In genomic region chr4:94486372-94486801, GRCh38 we compare ENCODE assay signal across 18 cellular contexts. TPM values are rescaled to one million over a fixed set of nuclear protein-coding genes. Genes with fewer than 3 reads are reported as not detected.
A peak's percentile ranks its signal among the peaks of the same experiment; 100 is the strongest.
DNase-seq lines count a peak whose midpoint lies in the region; ATAC-seq, FAIRE-seq and TF ChIP-seq lines count a peak whose summit lies in the region.
"Had no signal": no experiment of that assay in that cellular context is flagged by ENCODE, and none has a peak within 500 bp of the region (broad histone marks: within the 10 kb centered on the region; RNA-seq: fewer than 3 reads in every experiment).

No MANE protein-coding gene starts in this region.

- peaks cover 64 to 68% of the 10 kb centered on the region in 2 experiments for H3K4me1 ChIP-seq in HCT116 (ENCODE audit: control insufficient read depth in 1 of 2, insufficient read depth in 2 of 2, low read length in 2 of 2)
- H3K4me1 ChIP-seq in PC-3 (ENCODE audit: insufficient read depth, low read length), result peaks cover 58% of the 10 kb centered on the region
- peaks cover 65% of the 10 kb centered on the region for H3K4me1 ChIP-seq in endothelial cell of umbilical vein (ENCODE audit: control insufficient read depth, extremely low read depth, insufficient read depth, low read length)
- H3K4me1 ChIP-seq in trophoblast cell (ENCODE audit: control insufficient read depth in 1 of 2, insufficient read depth in 2 of 2, low read length in 2 of 2), result no peaks in the 10 kb centered on the region

- TF ChIP-seq POLR2A in HCT116 (IDR thresholded peaks at IDR 0.05; ENCODE audit: borderline replicate concordance, extremely low read depth, insufficient read depth, insufficient read length), result no peak
- no peak for TF ChIP-seq POLR2A in endothelial cell of umbilical vein (IDR thresholded peaks at IDR 0.05; ENCODE audit: low read depth, low read length)

- H3K23ac ChIP-seq in trophoblast cell (ENCODE audit: low read length), result no peak overlapping the region

- no peak for DNase-seq in HCT116 (ENCODE audit: low read depth, low spot score)
- peak; percentile 86 for DNase-seq in PC-3
- DNase-seq in endothelial cell of umbilical vein (ENCODE audit: low read depth, low spot score), result peak; percentile 82
- peak; percentile 61 to 76 for DNase-seq in trophoblast cell
- no peak for DNase-seq in DMS79 treated with DMSO at 0.1 percent for 48 hours (lab: John Stamatoyannopoulos, UW)
- DNase-seq in hippocampal formation (lab: John Stamatoyannopoulos, UW), result no peak
- DNase-seq in activated T-cell treated with anti-CD3 and anti-CD28 coated beads, Interleukin-2, amount 50 U/mL, for 72 hours, result no peak
- DNase-seq in ureter (ENCODE audit: low spot score), result no peak
- DNase-seq: activated CD4-positive, alpha-beta memory T cell treated with anti-CD3 and anti-CD28 coated beads, Interleukin-2, amount 10 ng/mL, durations not matched to agents 7 days and 5 days; amniotic stem cell; DMS79; dorsolateral prefrontal cortex; GOT3; immature natural killer cell; NCI-H1105 treated with DMSO at 0.1 percent for 48 hours; ovary had no signal

- ATAC-seq in HCT116 (no peak), PC-3 (peak; percentile 23)
- no peak for ATAC-seq in activated T-cell treated with anti-CD3 and anti-CD28 coated beads, Interleukin-2, amount 50 U/mL, for 72 hours (replicated peaks in 1 of 2)

- H3K4me3 ChIP-seq in HCT116 (replicated peaks in 1 of 2; ENCODE audit: low read depth in 1 of 2, low read length in 2 of 2) (peak overlapping the region in 1 of 2 experiments; percentile 35; a peak in 2 of 4 replicates), PC-3 (ENCODE audit: low read length) (no peak overlapping the region), endothelial cell of umbilical vein (replicated peaks in 1 of 3; ENCODE audit: insufficient read depth in 1 of 3, low read depth in 1 of 3, low read length in 3 of 3) (no peak overlapping the region), trophoblast cell (ENCODE audit: low read depth, low read length) (no peak overlapping the region)
- H3K4me3 ChIP-seq: BLaER1 treated with 17β-estradiol and CSF1 and Interleukin-3, amounts not matched to agents 10 nM and 100 nM; dorsolateral prefrontal cortex; ovary had no signal

- H2BK120ac ChIP-seq in trophoblast cell (ENCODE audit: insufficient read depth, low read length, poor library complexity), result no peak overlapping the region

- H3K4me3 Mint-ChIP-seq in activated T-cell treated with anti-CD3 and anti-CD28 coated beads, Interleukin-2, amount 50 U/mL, for 72 hours, result no peak overlapping the region
- H3K4me3 Mint-ChIP-seq: activated CD4-positive, alpha-beta memory T cell treated with anti-CD3 and anti-CD28 coated beads, Interleukin-2, amount 10 ng/mL, durations not matched to agents 7 days and 5 days; IgD-negative memory B cell; immature natural killer cell had no signal

- H3K27ac ChIP-seq in HCT116 (ENCODE audit: low read depth, low read length), result peak overlapping the region; percentile 72
- peak overlapping the region; percentile 80 for H3K27ac ChIP-seq in PC-3 (ENCODE audit: low read length)
- H3K27ac ChIP-seq in endothelial cell of umbilical vein (ENCODE audit: insufficient read depth, low read depth, low read length), result peak overlapping the region; percentile 50
- no peak overlapping the region for H3K27ac ChIP-seq in trophoblast cell (ENCODE audit: low read depth, low read length)
- H3K27ac ChIP-seq: dorsolateral prefrontal cortex, ovary had no signal

- H3K9me2 ChIP-seq in HCT116 (ENCODE audit: insufficient read depth) (no peaks in the 10 kb centered on the region), PC-3 (replicated peaks; ENCODE audit: low read length) (no peaks in the 10 kb centered on the region)

- CTCF ChIA-PET in HCT116 (lab: Charles Lee) (no interaction called here), PC-3 (lab: Charles Lee) (no interaction called here), endothelial cell of umbilical vein (lab: Charles Lee) (interaction anchor here (1.3 to 1.8 kb wide), 2 partner anchors 9 to 79 kb away, joined by 5 to 8 read pairs; no protein-coding TSS in a partner anchor)

- H3K36me3 ChIP-seq in HCT116 (ENCODE audit: control insufficient read depth in 1 of 2, insufficient read depth in 2 of 2, low read length in 2 of 2) (no peaks in the 10 kb centered on the region), PC-3 (ENCODE audit: low read depth, low read length) (no peaks in the 10 kb centered on the region), endothelial cell of umbilical vein (ENCODE audit: control insufficient read depth in 2 of 2, extremely low read depth in 1 of 2, insufficient read depth in 2 of 2, low read length in 2 of 2) (peaks cover 0 to 13% of the 10 kb centered on the region in 2 experiments), trophoblast cell (ENCODE audit: control insufficient read depth in 1 of 2, insufficient read depth in 2 of 2, low read length in 2 of 2) (peaks cover 0 to 2% of the 10 kb centered on the region in 2 experiments)
- H3K36me3 ChIP-seq: BLaER1 treated with 17β-estradiol and CSF1 and Interleukin-3, amounts not matched to agents 10 nM and 100 nM; ovary had no signal

- peaks cover 72% of the 10 kb centered on the region for H3K79me2 ChIP-seq in HCT116 (ENCODE audit: insufficient read depth, low read length)
- H3K79me2 ChIP-seq in PC-3 (ENCODE audit: low read length), result peaks cover 47% of the 10 kb centered on the region
- H3K79me2 ChIP-seq in endothelial cell of umbilical vein (ENCODE audit: control insufficient read depth, insufficient read depth, low read length), result peaks cover 83% of the 10 kb centered on the region
- no peaks in the 10 kb centered on the region for H3K79me2 ChIP-seq in trophoblast cell (ENCODE audit: control insufficient read depth, insufficient read depth, low read length, poor library complexity)

- no peak overlapping the region for H2BK5ac ChIP-seq in trophoblast cell (ENCODE audit: low read depth, low read length, poor library complexity)

- no peak overlapping the region for H2BK12ac ChIP-seq in trophoblast cell (ENCODE audit: low read length)

- peak overlapping the region; percentile 62 for H3K4ac ChIP-seq in trophoblast cell (ENCODE audit: low read depth, low read length)

- WGBS in trophoblast cell (ENCODE audit: extremely low coverage, insufficient coverage, insufficient read length), result no CpG with 5 or more reads among the region's 2 CpGs

- no peak overlapping the region for H4K8ac ChIP-seq in trophoblast cell (ENCODE audit: low read depth, low read length)

- no peak overlapping the region for H3K14ac ChIP-seq in trophoblast cell (ENCODE audit: low read length)

- H3K9me3 Mint-ChIP-seq in activated T-cell treated with anti-CD3 and anti-CD28 coated beads, Interleukin-2, amount 50 U/mL, for 72 hours, result no peaks in the 10 kb centered on the region
- H3K9me3 Mint-ChIP-seq: activated CD4-positive, alpha-beta memory T cell treated with anti-CD3 and anti-CD28 coated beads, Interleukin-2, amount 10 ng/mL, durations not matched to agents 7 days and 5 days; IgD-negative memory B cell; immature natural killer cell had no signal

- no peak overlapping the region for H4K91ac ChIP-seq in trophoblast cell (ENCODE audit: low read depth, low read length)

- H4K12ac ChIP-seq in trophoblast cell (ENCODE audit: low read depth, low read length), result peak overlapping the region; percentile 30

- H3K9me1 ChIP-seq in endothelial cell of umbilical vein (replicated peaks; ENCODE audit: control insufficient read depth, extremely low read depth, insufficient read depth, low read length), result peaks cover 3% of the 10 kb centered on the region

- no peak overlapping the region for H3K27ac Mint-ChIP-seq in activated T-cell treated with anti-CD3 and anti-CD28 coated beads, Interleukin-2, amount 50 U/mL, for 72 hours
- H3K27ac Mint-ChIP-seq: activated CD4-positive, alpha-beta memory T cell treated with anti-CD3 and anti-CD28 coated beads, Interleukin-2, amount 10 ng/mL, durations not matched to agents 7 days and 5 days; IgD-negative memory B cell; immature natural killer cell had no signal

- TF ChIP-seq CTCF in HCT116 (IDR thresholded peaks at IDR 0.05 in 2 of 3, conservative IDR thresholded peaks at IDR 0.05 in 1 of 3; ENCODE audit: borderline replicate concordance in 1 of 3, insufficient read depth in 1 of 3, low read depth in 2 of 3, low read length in 2 of 3) (no peak), PC-3 (conservative IDR thresholded peaks at IDR 0.05; ENCODE audit: low read depth, low read length) (no peak), endothelial cell of umbilical vein (IDR thresholded peaks at IDR 0.05; ENCODE audit: extremely low read depth in 1 of 2, insufficient read depth in 1 of 2, low read depth in 1 of 2, low read length in 2 of 2) (no peak)

- intact Hi-C loops in HCT116 (cut with micrococcal nuclease) (no loop called here), PC-3 (cut with micrococcal nuclease) (loop anchor here (5.0 kb wide), 2 partner anchors 34 to 79 kb away; partner anchors contain the start of gene PDLIM5), endothelial cell of umbilical vein (cut with micrococcal nuclease) (loop anchor here (1.0 to 2.0 kb wide), 3 partner anchors 14 to 59 kb away; no protein-coding TSS in a partner anchor)

- H2AFZ ChIP-seq in HCT116 (ENCODE audit: low read depth, low read length, poor library complexity, severe bottlenecking), result no peak overlapping the region
- H2AFZ ChIP-seq in PC-3 (ENCODE audit: low read length), result no peak overlapping the region
- H2AFZ ChIP-seq in endothelial cell of umbilical vein (ENCODE audit: low read depth, low read length), result no peak overlapping the region
- no peak overlapping the region for H2AFZ ChIP-seq in trophoblast cell (ENCODE audit: insufficient read depth, low read length, poor library complexity)

- FAIRE-seq in endothelial cell of umbilical vein (lab: Jason Lieb, UNC), result peak; percentile 74

- BruUV-seq in HCT116 (replicated peaks; lab: Mats Ljungman, UMichigan), result no TSS peak
- no TSS peak for BruUV-seq in PC-3 (replicated peaks; lab: Mats Ljungman, UMichigan)
- no TSS peak for BruUV-seq in endothelial cell of umbilical vein (replicated peaks; lab: Mats Ljungman, UMichigan)

- no peaks in the 10 kb centered on the region for H3K79me1 ChIP-seq in trophoblast cell (ENCODE audit: low read length)

- H3K4me2 ChIP-seq in HCT116 (ENCODE audit: low read length), result peak overlapping the region; percentile 68
- peak overlapping the region; percentile 1; the same call in 1 of the 2 replicates for H3K4me2 ChIP-seq in PC-3 (ENCODE audit: low read length)
- peak overlapping the region; percentile 31 for H3K4me2 ChIP-seq in endothelial cell of umbilical vein (ENCODE audit: insufficient read depth, low read length)
- H3K4me2 ChIP-seq in trophoblast cell (ENCODE audit: low read length), result no peak overlapping the region

- peaks cover 9% of the 10 kb centered on the region for H3F3A ChIP-seq in PC-3 (ENCODE audit: low read length, unreplicated experiment)

- H3K9me3 ChIP-seq in HCT116 (ENCODE audit: control insufficient read depth in 1 of 2, insufficient read depth in 1 of 2, low read depth in 1 of 2, low read length in 2 of 2), result no peaks in the 10 kb centered on the region
- no peaks in the 10 kb centered on the region for H3K9me3 ChIP-seq in PC-3 (ENCODE audit: low read length)
- no peaks in the 10 kb centered on the region for H3K9me3 ChIP-seq in endothelial cell of umbilical vein (replicated peaks; ENCODE audit: control insufficient read depth, insufficient read depth, low read length)
- no peaks in the 10 kb centered on the region for H3K9me3 ChIP-seq in trophoblast cell (ENCODE audit: insufficient read depth, low read depth, low read length)
- H3K9me3 ChIP-seq: BLaER1 treated with 17β-estradiol and CSF1 and Interleukin-3, amounts not matched to agents 10 nM and 100 nM; ovary had no signal

- no peaks in the 10 kb centered on the region for H3K27me3 Mint-ChIP-seq in activated T-cell treated with anti-CD3 and anti-CD28 coated beads, Interleukin-2, amount 50 U/mL, for 72 hours (ENCODE audit: low read depth)
- H3K27me3 Mint-ChIP-seq: activated CD4-positive, alpha-beta memory T cell treated with anti-CD3 and anti-CD28 coated beads, Interleukin-2, amount 10 ng/mL, durations not matched to agents 7 days and 5 days; IgD-negative memory B cell had no signal

- no peak overlapping the region for H3K18ac ChIP-seq in trophoblast cell (ENCODE audit: low read length)

- H3K36me3 Mint-ChIP-seq in activated T-cell treated with anti-CD3 and anti-CD28 coated beads, Interleukin-2, amount 50 U/mL, for 72 hours (ENCODE audit: insufficient read depth in 2 of 2), result no peaks in the 10 kb centered on the region
- H3K36me3 Mint-ChIP-seq: IgD-negative memory B cell, immature natural killer cell had no signal

- H4K20me1 ChIP-seq in HCT116 (ENCODE audit: insufficient read depth) (no peaks in the 10 kb centered on the region), PC-3 (ENCODE audit: low read length) (no peaks in the 10 kb centered on the region), endothelial cell of umbilical vein (replicated peaks; ENCODE audit: control insufficient read depth, extremely low read depth, insufficient read depth, low read length) (peaks cover 5% of the 10 kb centered on the region)

- H2AK5ac ChIP-seq in trophoblast cell (ENCODE audit: low read length), result no peak overlapping the region

- RAD21 ChIA-PET in HCT116 (lab: Charles Lee; ENCODE audit: low non-redundant PET in 1 of 2, low total read pairs in 2 of 2, uncharacterized antibody in 2 of 2, unreplicated experiment in 2 of 2), result no interaction called here

- peaks cover 6% of the 10 kb centered on the region for H3K4me1 Mint-ChIP-seq in activated T-cell treated with anti-CD3 and anti-CD28 coated beads, Interleukin-2, amount 50 U/mL, for 72 hours (ENCODE audit: low read depth)
- H3K4me1 Mint-ChIP-seq: activated CD4-positive, alpha-beta memory T cell treated with anti-CD3 and anti-CD28 coated beads, Interleukin-2, amount 10 ng/mL, durations not matched to agents 7 days and 5 days had no signal

- POLR2A ChIA-PET in HCT116 (lab: Charles Lee), result no interaction called here
- POLR2A ChIA-PET in PC-3 (lab: Charles Lee; ENCODE audit: unreplicated experiment), result no interaction called here
- POLR2A ChIA-PET in endothelial cell of umbilical vein (lab: Charles Lee), result no interaction called here

- dilution Hi-C loops in endothelial cell of umbilical vein (cut with MboI; ENCODE audit: extremely low pct_ligation_motif_present, low sequenced_read_pairs), result no loop called here

- H3K27me3 ChIP-seq in HCT116 (ENCODE audit: insufficient read depth, low read length) (no peaks in the 10 kb centered on the region), PC-3 (ENCODE audit: low read length) (no peaks in the 10 kb centered on the region), endothelial cell of umbilical vein (ENCODE audit: control insufficient read depth in 2 of 2, insufficient read depth in 2 of 2, low read length in 2 of 2) (no peaks in the 10 kb centered on the region), trophoblast cell (ENCODE audit: insufficient read depth, low read length) (no peaks in the 10 kb centered on the region)
- H3K27me3 ChIP-seq: BLaER1 treated with 17β-estradiol and CSF1 and Interleukin-3, amounts not matched to agents 10 nM and 100 nM; dorsolateral prefrontal cortex; ovary had no signal

- peak overlapping the region; percentile 51 for H3K9ac ChIP-seq in HCT116 (ENCODE audit: low read length)
- H3K9ac ChIP-seq in PC-3 (ENCODE audit: low read length), result no peak overlapping the region
- H3K9ac ChIP-seq in endothelial cell of umbilical vein (replicated peaks; ENCODE audit: extremely low read depth, insufficient read depth, low read length), result no peak overlapping the region
- no peak overlapping the region for H3K9ac ChIP-seq in trophoblast cell (ENCODE audit: low read length)
- H3K9ac ChIP-seq: BLaER1 treated with 17β-estradiol and CSF1 and Interleukin-3, amounts not matched to agents 10 nM and 100 nM had no signal

- TF ChIP-seq RAD21 in HCT116 (IDR thresholded peaks at IDR 0.05; ENCODE audit: low read depth), result no peak

RNA-seq across cellular contexts. Expression of gene PDLIM5, which starts 34.6 kb away (rescaled TPM):
- total RNA-seq in HCT116 (2021; ENCODE audit: unreplicated experiment) (130 TPM), PC-3 (2014; rRNA removed) (30.7 and 57.8 TPM in 2 replicates), endothelial cell of umbilical vein (310 and 323 TPM in 2 replicates), ureter (210 TPM)
- polyA plus RNA-seq in HCT116 (2012), result 43.9 and 49.0 TPM in 2 replicates
- polyA plus RNA-seq in endothelial cell of umbilical vein, result 243 and 281 TPM in 2 replicates
- 235 and 259 TPM in 2 replicates for polyA plus RNA-seq in endothelial cell of umbilical vein (2011; cell fraction: cytosol; rRNA removed)
- 341 and 344 TPM in 2 replicates for polyA plus RNA-seq in endothelial cell of umbilical vein (2011; cell fraction: nucleus; rRNA removed)
- polyA plus RNA-seq in endothelial cell of umbilical vein (2012), result 152 and 183 TPM in 2 replicates
- polyA minus RNA-seq in endothelial cell of umbilical vein, result 950 and 1,000 TPM in 2 replicates
- polyA minus RNA-seq in endothelial cell of umbilical vein (2011; cell fraction: cytosol; rRNA and poly(A)+ RNA removed), result 25.4 TPM
- polyA minus RNA-seq in endothelial cell of umbilical vein (2011; cell fraction: nucleus; rRNA and poly(A)+ RNA removed), result 1,523 and 1,740 TPM in 2 replicates
- 59.1 and 59.8 TPM in 2 replicates for polyA plus RNA-seq in trophoblast cell (2013)
- total RNA-seq in activated T-cell treated with anti-CD3 and anti-CD28 coated beads, Interleukin-2, amount 50 U/mL, for 72 hours, result 10 to 100 TPM; 17.6 to 21.4 TPM

Comparison
In these comparisons a context has a peak if more than half of its experiments do, and no peak if none do; other contexts are left out.
1. DNase-seq: peak in PC-3 (single experiment), endothelial cell of umbilical vein (single experiment) and trophoblast cell (2 of 2); none in HCT116 (single experiment), DMS79 treated with DMSO at 0.1 percent for 48 hours (single experiment), hippocampal formation (0 of 2), activated T-cell treated with anti-CD3 and anti-CD28 coated beads, Interleukin-2, amount 50 U/mL, for 72 hours (0 of 2) and ureter (single experiment).